Comparison of ENCODE assay signal across 14 cellular contexts in the genomic region with DNA sequence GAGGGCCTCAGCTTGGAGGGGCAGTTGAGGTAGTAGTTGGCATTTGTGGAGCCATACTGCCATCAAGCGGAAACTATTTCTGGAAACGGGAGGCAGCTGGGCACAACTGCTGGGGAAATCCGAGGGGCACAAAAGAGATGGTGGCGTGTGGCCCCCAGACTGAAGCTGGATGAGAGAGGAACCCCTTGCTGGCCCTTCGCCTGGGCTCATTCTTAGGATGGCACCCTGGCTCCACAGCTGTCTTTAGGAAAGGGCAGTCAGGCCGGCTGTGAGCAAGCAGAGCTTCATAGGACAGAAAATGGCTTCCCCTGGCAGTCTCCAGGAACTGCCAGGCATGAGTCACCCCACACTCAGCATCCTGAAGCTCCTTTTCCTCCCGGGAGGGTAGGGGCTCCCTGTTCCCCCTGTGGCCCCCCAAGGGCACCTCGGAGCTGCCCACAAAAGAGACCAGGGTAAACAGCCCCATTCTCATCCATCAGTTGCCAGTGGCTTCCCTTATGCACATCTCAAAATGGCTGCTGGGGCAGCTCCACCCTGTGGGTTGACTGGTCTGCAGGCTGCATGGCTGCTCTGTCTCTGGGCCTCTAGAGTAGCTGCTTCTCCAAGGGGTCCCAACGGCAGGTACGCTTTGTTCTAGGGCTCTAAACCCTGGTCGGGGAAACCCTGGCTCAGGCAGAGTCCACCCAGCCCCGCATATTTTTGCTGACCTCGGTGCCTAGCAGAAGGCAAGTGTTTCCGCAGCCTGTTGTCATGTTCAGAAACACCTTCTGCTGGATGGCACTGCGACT.
DNase-seq lines count a peak whose midpoint lies in the region; ATAC-seq and TF ChIP-seq lines count a peak whose summit lies in the region.
"Had no signal": no experiment of that assay in that cellular context is flagged by ENCODE, and none has a peak within 500 bp of the region (broad histone marks: within the 10 kb centered on the region; RNA-seq: fewer than 3 reads in every experiment).

No MANE protein-coding gene starts in this region.

- BruUV-seq in MCF 10A (replicated peaks; lab: Mats Ljungman, UMichigan) = no TSS peak

- no peaks in the 10 kb centered on the region for H3K9me3 Mint-ChIP-seq in MCF 10A (ENCODE audit: unreplicated experiment)

- peak overlapping the region in 2 of 3 donors; percentile 26 to 30 for H3K4me3 ChIP-seq in breast epithelium
- H3K4me3 ChIP-seq in lung = no peak overlapping the region

- no peak overlapping the region for H3K4me3 Mint-ChIP-seq in MCF 10A (ENCODE audit: unreplicated experiment)

- TF ChIP-seq CTCF in breast epithelium (IDR thresholded peaks at IDR 0.05) = no peak
- TF ChIP-seq CTCF in MCF 10A (IDR thresholded peaks at IDR 0.05; ENCODE audit: unreplicated experiment) = no peak
- no peak for TF ChIP-seq CTCF in lung (IDR thresholded peaks at IDR 0.05; ENCODE audit: control extremely low read depth, extremely low read depth)

- intact Hi-C loops in breast epithelium (cut with DNase I; ENCODE audit: low total_unique reads) = no loop called here
- intact Hi-C loops in MCF 10A (cut with micrococcal nuclease) = no loop called here

- POLR2A ChIA-PET in MCF 10A (lab: Yijun Ruan, JAX) = no interaction called here

- ATAC-seq in lung (ENCODE audit: insufficient read depth, low FRiP score) = no peak
- ATAC-seq in HG03025 (IDR thresholded peaks at IDR 0.05; ENCODE audit: low FRiP score, unreplicated experiment) = no peak
- ATAC-seq: HCT116, left ventricle myocardium superior had no signal

- no peaks in the 10 kb centered on the region for H3K36me3 ChIP-seq in breast epithelium
- no peaks in the 10 kb centered on the region for H3K36me3 ChIP-seq in lung (ENCODE audit: control insufficient read depth in 2 of 2, insufficient read depth in 2 of 2, low read length in 2 of 2)

- TF ChIP-seq POLR2A in breast epithelium (IDR thresholded peaks at IDR 0.05) = no peak

- H3K9me3 ChIP-seq in breast epithelium (no peaks in the 10 kb centered on the region), lung (ENCODE audit: control insufficient read depth in 2 of 2, insufficient read depth in 1 of 2, low read length in 1 of 2) (no peaks in the 10 kb centered on the region)
- H3K9me3 ChIP-seq: upper lobe of left lung had no signal

- H3K27me3 Mint-ChIP-seq in MCF 10A (ENCODE audit: insufficient read depth, unreplicated experiment) = peaks cover 51% of the 10 kb centered on the region

- 79 to 92% methylated on average over 15 of the region's 15 CpGs for WGBS in lung, 2 donors

- DNase-seq in breast epithelium (ENCODE audit: low spot score in 2 of 2) = no peak
- no peak for DNase-seq in MCF 10A (ENCODE audit: unreplicated experiment)
- DNase-seq in lung (ENCODE audit: low spot score) = peak; percentile 28
- peak; percentile 41 for DNase-seq in ureter (ENCODE audit: low spot score)
- DNase-seq in SW480 (ENCODE audit: low spot score) = no peak
- no peak for DNase-seq in NCI-H187 (lab: John Stamatoyannopoulos, UW)
- DNase-seq: glutamatergic neuron, left ventricle myocardium superior, NCI-H1417 treated with DMSO at 0.1 percent for 48 hours, NCI-H510A treated with DMSO at 0.1 percent for 48 hours had no signal

- H3K4me1 Mint-ChIP-seq in MCF 10A (ENCODE audit: insufficient read depth, unreplicated experiment) = peaks cover 15% of the 10 kb centered on the region

- H3K4me1 ChIP-seq in breast epithelium (no peaks in the 10 kb centered on the region), lung (ENCODE audit: control insufficient read depth in 2 of 2, insufficient read depth in 2 of 2, low read length in 2 of 2) (peaks cover 4 to 8% of the 10 kb centered on the region in 2 donors)

- H3K27me3 ChIP-seq in breast epithelium = peaks cover 0 to 7% of the 10 kb centered on the region in 2 donors
- H3K27me3 ChIP-seq in lung (ENCODE audit: control insufficient read depth, insufficient read depth) = no peaks in the 10 kb centered on the region
- H3K27me3 ChIP-seq: upper lobe of left lung had no signal

- H3K27ac ChIP-seq in breast epithelium = no peak overlapping the region
- peak overlapping the region; percentile 86 for H3K27ac ChIP-seq in angular gyrus (ENCODE audit: low read depth, low read length)
- no peak overlapping the region for H3K27ac ChIP-seq in lung (ENCODE audit: low read depth in 1 of 2, low read length in 1 of 2)
- H3K27ac ChIP-seq: upper lobe of left lung had no signal

- CTCF ChIA-PET in MCF 10A (lab: Yijun Ruan, JAX) = interaction anchor here (1.2 to 2.1 kb wide), 3 partner anchors 9 to 185 kb away, joined by 3 to 5 read pairs (median 5); no protein-coding TSS in a partner anchor

- H3K36me3 Mint-ChIP-seq in MCF 10A (ENCODE audit: insufficient read depth, unreplicated experiment) = peaks cover 20% of the 10 kb centered on the region

- no peak overlapping the region for H3K27ac Mint-ChIP-seq in MCF 10A (ENCODE audit: low read depth, unreplicated experiment)

Comparison
In these comparisons a context has a peak if more than half of its experiments do, and no peak if none do; other contexts are left out.
1. DNase-seq: peak in lung (single experiment) and ureter (single experiment); none in breast epithelium (0 of 2), MCF 10A (single experiment), SW480 (single experiment) and NCI-H187 (0 of 2).